In the genomic region with DNA sequence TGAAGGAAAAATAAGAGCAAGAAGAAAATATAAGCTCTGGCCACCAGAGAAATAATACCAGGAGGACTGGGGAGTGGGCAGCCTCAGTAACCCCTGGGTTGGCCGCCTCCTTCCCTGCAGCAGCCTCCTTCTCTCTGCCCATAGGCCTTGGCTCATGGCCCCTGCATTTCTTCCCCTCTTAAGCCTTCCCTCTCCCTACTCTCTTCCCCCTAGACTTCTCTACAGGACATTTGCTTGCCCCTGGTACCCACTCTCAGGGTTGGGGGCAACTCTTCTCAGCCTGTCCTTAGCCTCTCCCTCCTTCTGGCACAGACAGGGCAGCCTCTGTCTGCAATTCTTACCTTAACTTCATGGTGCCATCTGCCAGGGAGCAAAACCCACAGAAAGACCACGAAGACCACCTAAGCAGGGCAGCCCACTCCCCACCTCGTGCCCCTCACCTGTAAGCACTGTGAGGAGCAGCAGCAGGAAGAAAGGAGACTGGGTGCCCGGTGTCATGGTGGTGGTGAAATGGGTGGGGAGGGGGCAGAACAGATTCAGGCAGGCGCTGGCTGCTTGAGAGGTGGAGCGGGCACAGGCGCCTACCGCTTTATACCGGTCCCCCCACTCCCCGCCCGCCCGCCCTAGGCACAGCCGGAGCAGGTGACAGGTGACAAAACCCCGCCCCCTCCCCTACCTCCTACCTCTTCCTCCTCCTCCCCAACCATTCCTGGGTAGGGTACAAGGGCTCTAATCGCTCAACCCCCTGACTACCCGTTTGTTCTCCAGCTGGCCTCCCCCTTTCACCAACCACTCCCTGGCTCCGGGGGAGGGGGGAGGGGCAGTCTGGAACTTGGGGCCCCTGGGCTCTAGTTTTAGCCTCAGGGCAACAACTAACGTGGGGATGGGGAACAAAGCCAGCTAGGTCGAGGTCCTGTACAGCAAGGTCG, we compare ENCODE assay signal across 8 cellular contexts. TPM values are rescaled to one million over a fixed set of nuclear protein-coding genes. Genes with fewer than 3 reads are reported as not detected.
DNase-seq lines count a peak whose midpoint lies in the region; ATAC-seq and TF ChIP-seq lines count a peak whose summit lies in the region.

No MANE protein-coding gene starts in this region.

- intact Hi-C loops in testis (cut with DNase I; ENCODE audit: low total_unique reads): no loop called here

- H3K27me3 ChIP-seq in NT2/D1 (ENCODE audit: insufficient read depth, insufficient read length) (no peaks in the 10 kb centered on the region), lung (ENCODE audit: control insufficient read depth, insufficient read depth) (no peaks in the 10 kb centered on the region), testis (no peaks in the 10 kb centered on the region)

- H3K27ac ChIP-seq in caudate nucleus (ENCODE audit: low read depth, low read length) (peak overlapping the region; percentile 91), lung (ENCODE audit: low read depth in 1 of 2, low read length in 1 of 2) (peak overlapping the region in 1 of 2 donors; percentile 95), testis (peak overlapping the region; percentile 73 to 88)

- H3K36me3 ChIP-seq in NT2/D1 (ENCODE audit: insufficient read depth, insufficient read length, low read length) (peaks cover 23% of the 10 kb centered on the region), lung (ENCODE audit: control insufficient read depth in 2 of 2, insufficient read depth in 2 of 2, low read length in 2 of 2) (no peaks in the 10 kb centered on the region), testis (ENCODE audit: low read depth, missing control alignments) (no peaks in the 10 kb centered on the region)

- ATAC-seq in lung (ENCODE audit: insufficient read depth, low FRiP score): peak; percentile 44

- peak; percentile 72 to 78 for DNase-seq in SHP77 (lab: John Stamatoyannopoulos, UW)
- DNase-seq in SHP77 treated with DMSO at 0.1 percent for 48 hours (lab: John Stamatoyannopoulos, UW): no peak
- no peak for DNase-seq in NT2/D1 (ENCODE audit: low read depth, low spot score)
- peak in 10 of 61 donors; percentile 19 to 64 (median 39) for DNase-seq in caudate nucleus (lab: John Stamatoyannopoulos, UW)
- peak; percentile 89 for DNase-seq in lung (ENCODE audit: low spot score)
- DNase-seq in testis: no peak
- no peak for DNase-seq in GM19238 (ENCODE audit: insufficient read length, low spot score)
- DNase-seq in COLO829 (ENCODE audit: low spot score): no peak

- H3K9ac ChIP-seq in NT2/D1 (ENCODE audit: insufficient read length, low read depth): peak overlapping the region; percentile 98

- 22 to 36% methylated on average over 12 to 20 of the region's 20 CpGs for WGBS in lung, 2 donors
- WGBS in testis, 2 donors: 48 to 52% methylated on average over 13 to 20 of the region's 20 CpGs

- H3K4me3 ChIP-seq in NT2/D1 (ENCODE audit: insufficient read length, low read depth): peak overlapping the region; percentile 91
- peak overlapping the region; percentile 36 for H3K4me3 ChIP-seq in lung
- H3K4me3 ChIP-seq in testis: peak overlapping the region; percentile 59

- no peaks in the 10 kb centered on the region for H3K9me3 ChIP-seq in NT2/D1 (ENCODE audit: insufficient read depth, low read length)
- H3K9me3 ChIP-seq in lung (ENCODE audit: control insufficient read depth in 2 of 2, insufficient read depth in 1 of 2, low read length in 1 of 2): no peaks in the 10 kb centered on the region
- H3K9me3 ChIP-seq in testis: no peaks in the 10 kb centered on the region

- no peak for TF ChIP-seq POLR2A in testis (IDR thresholded peaks at IDR 0.05)

- no peak for TF ChIP-seq CTCF in lung (IDR thresholded peaks at IDR 0.05; ENCODE audit: control extremely low read depth, extremely low read depth)
- no peak for TF ChIP-seq CTCF in testis (IDR thresholded peaks at IDR 0.05)

- H3K4me1 ChIP-seq in NT2/D1 (ENCODE audit: insufficient read depth, insufficient read length) (peaks cover 18% of the 10 kb centered on the region), lung (ENCODE audit: control insufficient read depth in 2 of 2, insufficient read depth in 2 of 2, low read length in 2 of 2) (peaks cover 0 to 8% of the 10 kb centered on the region in 2 donors), testis (peaks cover 11% of the 10 kb centered on the region)

RNA-seq across cellular contexts. Expression of gene THBS3, which starts 15.1 kb away (rescaled TPM):
- 10 to 100 TPM; 26.6 to 33.1 TPM for total RNA-seq in lung
- 10 to 100 TPM; 11.4 to 22.1 TPM for polyA plus RNA-seq in lung
- 10 to 100 TPM; 37.1 to 68.1 TPM for total RNA-seq in testis
- polyA plus RNA-seq in testis (ENCODE audit: insufficient read depth, low read depth, low replicate concordance): 82.9 TPM

RNA-seq across cellular contexts. Expression of gene MTX1, which starts 15.9 kb away (rescaled TPM):
- 10 to 100 TPM; 25.6 to 46.7 TPM for total RNA-seq in lung
- polyA plus RNA-seq in lung: 10 to 100 TPM; 69.9 to 72.1 TPM
- 100 to 1,000 TPM in 1 of 2 donors, 10 to 100 TPM in 1; 77.1 to 118 TPM for total RNA-seq in testis
- 161 TPM for polyA plus RNA-seq in testis (ENCODE audit: insufficient read depth, low read depth, low replicate concordance)

RNA-seq across cellular contexts. Expression of gene TRIM46, which starts 19.0 kb away (rescaled TPM):
- total RNA-seq in lung (under 1 TPM; 0.60 to 0.71 TPM), testis (1 to 10 TPM; 3.7 to 3.9 TPM)
- polyA plus RNA-seq in lung (under 1 TPM; 0.26 to 0.31 TPM), testis (ENCODE audit: insufficient read depth, low read depth, low replicate concordance) (4.0 TPM)

RNA-seq across cellular contexts. Expression of gene KRTCAP2, which starts 19.5 kb away (rescaled TPM):
- 100 to 1,000 TPM in 1 of 2 donors, 10 to 100 TPM in 1; 58.2 to 162 TPM for total RNA-seq in lung
- 100 to 1,000 TPM; 218 to 592 TPM for polyA plus RNA-seq in lung
- 100 to 1,000 TPM; 242 to 255 TPM for total RNA-seq in testis
- polyA plus RNA-seq in testis (ENCODE audit: insufficient read depth, low read depth, low replicate concordance): 397 TPM

RNA-seq across cellular contexts. Expression of gene DPM3, which starts 52.3 kb away (rescaled TPM):
- total RNA-seq in lung (10 to 100 TPM; 33.7 to 99.6 TPM), testis (100 to 1,000 TPM in 1 of 2 donors, 10 to 100 TPM in 1; 69.9 to 104 TPM)
- polyA plus RNA-seq in lung (100 to 1,000 TPM; 166 to 491 TPM), testis (ENCODE audit: insufficient read depth, low read depth, low replicate concordance) (77.7 TPM)

Comparison
In these comparisons a context has a peak if more than half of its experiments do, and no peak if none do; other contexts are left out.
1. DNase-seq: peak in SHP77 (2 of 2) and lung (single experiment); none in SHP77 treated with DMSO at 0.1 percent for 48 hours (single experiment), NT2/D1 (single experiment), testis (single experiment), GM19238 (single experiment) and COLO829 (single experiment).
2. H3K4me3 ChIP-seq: peak in every context shown above with its lines; median percentile 91 in NT2/D1; 59 in testis; 36 in lung.